8 cellular contexts compared by ENCODE assay signal in the genomic region with DNA sequence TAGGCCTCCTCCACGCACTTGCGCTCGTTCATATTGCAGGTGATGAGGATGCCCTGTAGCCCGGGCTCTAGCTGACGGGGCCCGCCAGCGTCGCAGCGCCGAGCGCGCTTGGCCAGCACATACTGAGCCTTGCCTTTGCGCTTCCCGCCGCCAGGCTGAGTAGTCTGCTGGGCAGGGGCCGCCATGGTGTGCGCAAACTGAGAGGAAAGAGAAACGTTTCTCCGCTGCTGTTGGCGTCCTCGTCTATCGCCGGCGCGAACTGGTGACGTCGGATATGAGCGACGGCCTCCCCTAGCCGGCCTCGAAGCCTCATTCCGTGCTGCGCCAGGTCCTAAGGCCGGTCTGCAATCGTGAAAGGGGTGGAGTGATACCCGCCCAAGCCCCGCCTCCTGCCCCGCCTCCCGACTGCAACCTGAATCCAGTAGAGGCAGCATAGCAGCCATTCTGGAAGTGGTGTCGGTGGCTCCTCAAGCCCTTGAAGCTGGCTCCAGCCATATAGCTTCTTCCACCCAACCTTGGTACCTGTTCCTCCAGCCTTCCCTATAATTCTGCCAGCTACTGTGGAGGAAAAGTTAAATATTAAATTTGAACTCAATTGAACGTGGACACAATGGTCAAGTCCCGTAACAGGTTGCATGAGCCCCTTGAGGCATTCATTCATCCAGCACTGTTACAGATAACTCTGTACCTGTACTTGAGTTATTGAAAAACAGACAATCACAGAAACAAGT. TPM values are rescaled to one million over a fixed set of nuclear protein-coding genes. Genes with fewer than 3 reads are reported as not detected.
A peak's percentile ranks its signal among the peaks of the same experiment; 100 is the strongest.
DNase-seq lines count a peak whose midpoint lies in the region; ATAC-seq and TF ChIP-seq lines count a peak whose summit lies in the region.

Gene THUMPD1, minus strand, starts transcription at position 264 of the 731 bp plus-strand sequence. Its CDS starts 79 bp downstream, at position 185.

- H3K4me1 Mint-ChIP-seq in activated T-cell treated with anti-CD3 and anti-CD28 coated beads, Interleukin-2, amount 50 U/mL, for 24 hours (ENCODE audit: low read depth) = peaks cover 27% of the 10 kb centered on the region

- DNase-seq in DMS53 treated with DMSO at 0.1 percent for 48 hours (lab: John Stamatoyannopoulos, UW; ENCODE audit: unreplicated experiment) (peak; percentile 78), KBM-7 (peak; percentile 96)
- DNase-seq in activated T-cell treated with anti-CD3 and anti-CD28 coated beads, Interleukin-2, amount 50 U/mL, for 24 hours = peak; percentile 99
- DNase-seq in stimulated activated CD8-positive, alpha-beta memory T cell treated with anti-CD3 and anti-CD28 coated beads, Interleukin-7, amount 100 ng/mL, for 1 hour (ENCODE audit: low read depth in 2 of 2) = peak; percentile 96

- H3K27me3 ChIP-seq in esophagus (ENCODE audit: control insufficient read depth in 1 of 2, insufficient read depth in 2 of 2, low read length in 2 of 2) (no peaks in the 10 kb centered on the region), muscle layer of colon (ENCODE audit: control insufficient read depth in 1 of 2, insufficient read depth in 2 of 2, low read length in 2 of 2) (no peaks in the 10 kb centered on the region)

- H3K36me3 Mint-ChIP-seq in activated T-cell treated with anti-CD3 and anti-CD28 coated beads, Interleukin-2, amount 50 U/mL, for 24 hours (ENCODE audit: low read depth) = peaks cover 45% of the 10 kb centered on the region

- H3K9me3 ChIP-seq in esophagus (ENCODE audit: control insufficient read depth in 2 of 2, insufficient read depth in 1 of 2, low read depth in 1 of 2, low read length in 1 of 2) (peaks cover 0 to 2% of the 10 kb centered on the region in 2 donors), muscle layer of colon (ENCODE audit: low read length) (no peaks in the 10 kb centered on the region)

- WGBS in esophagus, 2 donors = 3 to 4% methylated on average over 42 of the region's 42 CpGs

- peaks cover 3 to 9% of the 10 kb centered on the region in 2 donors for H3K4me1 ChIP-seq in esophagus (ENCODE audit: control insufficient read depth in 2 of 2, insufficient read depth in 2 of 2, low read length in 1 of 2)
- peaks cover 13% of the 10 kb centered on the region for H3K4me1 ChIP-seq in muscle layer of colon (ENCODE audit: insufficient read depth, low read length)

- in situ Hi-C loops in KBM-7 (cut with MboI; ENCODE audit: low pct_unique_long_range_greater_than_20kb, low sequenced_read_pairs) = no loop called here

- peak within 1 kb of the TSS; percentile 99 for H3K27ac Mint-ChIP-seq in activated T-cell treated with anti-CD3 and anti-CD28 coated beads, Interleukin-2, amount 50 U/mL, for 24 hours

- H3K4me3 ChIP-seq in esophagus (ENCODE audit: low read depth in 1 of 2, low read length in 2 of 2) (peak within 1 kb of the TSS; percentile 62 to 99), muscle layer of colon (ENCODE audit: low read depth in 1 of 2, low read length in 2 of 2) (peak within 1 kb of the TSS; percentile 70 to 93)

- H3K27ac ChIP-seq in esophagus (ENCODE audit: low read depth in 2 of 2, low read length in 1 of 2) (peak within 1 kb of the TSS; percentile 97 to 99), muscle layer of colon (ENCODE audit: low read depth, low read length) (peak within 1 kb of the TSS; percentile 93)

- peak within 1 kb of the TSS; percentile 79 for H3K9ac ChIP-seq in muscle layer of colon (ENCODE audit: low read length)

- H3K36me3 ChIP-seq in esophagus (ENCODE audit: control insufficient read depth in 2 of 2, insufficient read depth in 2 of 2, low read length in 1 of 2) = peaks cover 3 to 9% of the 10 kb centered on the region in 2 donors
- H3K36me3 ChIP-seq in muscle layer of colon (ENCODE audit: insufficient read depth, low read length) = peaks cover 18% of the 10 kb centered on the region

- H3K4me3 Mint-ChIP-seq in activated T-cell treated with anti-CD3 and anti-CD28 coated beads, Interleukin-2, amount 50 U/mL, for 24 hours = peak within 1 kb of the TSS; percentile 97

- peak; percentile 75 for ATAC-seq in GM21717 (IDR thresholded peaks at IDR 0.05; ENCODE audit: unreplicated experiment)

- peaks cover 4% of the 10 kb centered on the region for H3K9me3 Mint-ChIP-seq in activated T-cell treated with anti-CD3 and anti-CD28 coated beads, Interleukin-2, amount 50 U/mL, for 24 hours

- no peaks in the 10 kb centered on the region for H3K27me3 Mint-ChIP-seq in activated T-cell treated with anti-CD3 and anti-CD28 coated beads, Interleukin-2, amount 50 U/mL, for 24 hours

TF ChIP-seq in PFSK-1, 5 proteins besides CTCF, POLR2A, EP300 and RAD21:
- TF ChIP-seq TAF1 (IDR thresholded peaks at IDR 0.05; ENCODE audit: borderline replicate concordance, insufficient read depth, low read length) = no peak
- peak; percentile 34 for TF ChIP-seq FOXP2 (optimal IDR thresholded peaks at IDR 0.05; ENCODE audit: borderline replicate concordance, extremely low read depth, extremely low read length, insufficient read depth)
- 0 out of 4 replicates have a peak, but pooled peaks of 1 of the 2 experiments have one; percentile 15 for TF ChIP-seq REST (IDR thresholded peaks at IDR 0.05; ENCODE audit: insufficient read depth in 1 of 2, low read depth in 2 of 2, low read length in 2 of 2)
- TF ChIP-seq SIN3A (IDR thresholded peaks at IDR 0.05; ENCODE audit: borderline replicate concordance, insufficient read depth, low read length) = no peak
- peak; percentile 64 for TF ChIP-seq POLR2AphosphoS5 (IDR thresholded peaks at IDR 0.05; ENCODE audit: low read depth, low read length)
TF ChIP-seq in PFSK-1: peak in this region for 3.

RNA-seq across cellular contexts. Expression of gene THUMPD1, which starts in this region (rescaled TPM):
- polyA plus RNA-seq in PFSK-1 (2012; ENCODE audit: insufficient read length, low read depth) = 14.7 TPM
- polyA plus RNA-seq in esophagus = 10 to 100 TPM; 11.2 TPM

Comparison
In these comparisons a context has a peak if more than half of its experiments do, and no peak if none do; other contexts are left out.
1. Peak in every context shown above with its lines: DNase-seq, ATAC-seq, H3K4me3 ChIP-seq and H3K27ac ChIP-seq.